ENCODE assay signal across 1 cellular context in genomic region chr10:132334883-132335188, GRCh38.
TF ChIP-seq lines count a peak whose summit lies in the region.

No MANE protein-coding gene starts in this region.

TF ChIP-seq in HEK293, 187 proteins besides CTCF, POLR2A, EP300 and RAD21 (continued from another document and continues in another):
- TF ChIP-seq TSHZ1 (tag by site-specific recombination; IDR thresholded peaks at IDR 0.05; ENCODE audit: borderline replicate concordance) (no peak), ZNF488 (tag by site-specific recombination; IDR thresholded peaks at IDR 0.05) (no peak), ZNF501 (tag by site-specific recombination; IDR thresholded peaks at IDR 0.05) (0 out of 2 replicates have a peak, but pooled peaks have one; percentile 58), ZNF354C (tag by site-specific recombination; IDR thresholded peaks at IDR 0.05; ENCODE audit: borderline replicate concordance, low read depth) (no peak), ZNF274 (IDR thresholded peaks at IDR 0.05; ENCODE audit: low read length) (no peak), ZNF274 (tag by site-specific recombination; IDR thresholded peaks at IDR 0.05; ENCODE audit: borderline replicate concordance) (no peak), ZNF24 (tag by site-specific recombination; IDR thresholded peaks at IDR 0.05) (no peak), ZBTB8A (tag by site-specific recombination; IDR thresholded peaks at IDR 0.05) (peak; percentile 39; the same call in 1 of the 2 replicates), ZNF660 (tag by site-specific recombination; IDR thresholded peaks at IDR 0.05) (no peak), SP7 (tag by site-specific recombination; IDR thresholded peaks at IDR 0.05) (peak; percentile 15; the same call in 1 of the 2 replicates), ZNF624 (tag by site-specific recombination; IDR thresholded peaks at IDR 0.05) (no peak), ZNF302 (tag by site-specific recombination; IDR thresholded peaks at IDR 0.05; ENCODE audit: low read depth) (no peak), ZNF133 (tag by site-specific recombination; IDR thresholded peaks at IDR 0.05) (no peak), ZNF777 (tag by site-specific recombination; IDR thresholded peaks at IDR 0.05; ENCODE audit: borderline replicate concordance) (no peak), ZNF621 (tag by site-specific recombination; IDR thresholded peaks at IDR 0.05) (no peak), ZNF768 (tag by site-specific recombination; IDR thresholded peaks at IDR 0.05) (no peak), ZNF623 (tag by site-specific recombination; IDR thresholded peaks at IDR 0.05) (no peak), ZNF37A (tag by site-specific recombination; IDR thresholded peaks at IDR 0.05) (no peak), ZSCAN18 (tag by site-specific recombination; IDR thresholded peaks at IDR 0.05) (no peak), ZNF530 (tag by site-specific recombination; IDR thresholded peaks at IDR 0.05; ENCODE audit: low read depth) (no peak), ZNF658 (tag by site-specific recombination; IDR thresholded peaks at IDR 0.05) (no peak), ZNF280C (tag by site-specific recombination; IDR thresholded peaks at IDR 0.05) (no peak), ZNF169 (tag by site-specific recombination; IDR thresholded peaks at IDR 0.05) (no peak), KLF7 (tag by site-specific recombination; IDR thresholded peaks at IDR 0.05; ENCODE audit: borderline replicate concordance) (no peak), ZNF114 (tag by site-specific recombination; IDR thresholded peaks at IDR 0.05) (no peak), ZNF473 (tag by site-specific recombination; IDR thresholded peaks at IDR 0.05) (no peak), YY2 (tag by site-specific recombination; IDR thresholded peaks at IDR 0.05) (no peak), REPIN1 (tag by site-specific recombination; IDR thresholded peaks at IDR 0.05; ENCODE audit: low read depth) (no peak), SCRT2 (tag by site-specific recombination; IDR thresholded peaks at IDR 0.05) (no peak), BCL11A (tag by site-specific recombination; IDR thresholded peaks at IDR 0.05; ENCODE audit: low read depth) (no peak), ZNF704 (tag by site-specific recombination; IDR thresholded peaks at IDR 0.05) (no peak), ZNF449 (tag by site-specific recombination; IDR thresholded peaks at IDR 0.05) (no peak), ZNF26 (tag by site-specific recombination; IDR thresholded peaks at IDR 0.05) (no peak), ZNF335 (tag by site-specific recombination; conservative IDR thresholded peaks at IDR 0.05) (peak; percentile 57), GLIS1 (tag by site-specific recombination; IDR thresholded peaks at IDR 0.05) (no peak), ZNF423 (tag by site-specific recombination; IDR thresholded peaks at IDR 0.05) (peak; percentile 83), ZNF292 (tag by site-specific recombination; IDR thresholded peaks at IDR 0.05; ENCODE audit: borderline replicate concordance, low read depth) (no peak), WT1 (tag by site-specific recombination; IDR thresholded peaks at IDR 0.05) (no peak), PRDM6 (tag by site-specific recombination; IDR thresholded peaks at IDR 0.05) (no peak), KLF9 (tag by site-specific recombination; IDR thresholded peaks at IDR 0.05; ENCODE audit: low read depth) (no peak), ZNF580 (tag by site-specific recombination; IDR thresholded peaks at IDR 0.05) (no peak), ZNF596 (tag by site-specific recombination; IDR thresholded peaks at IDR 0.05) (no peak), ZNF214 (tag by site-specific recombination; IDR thresholded peaks at IDR 0.05; ENCODE audit: borderline replicate concordance) (no peak), HOXC10 (CRISPR knock-in tag; IDR thresholded peaks at IDR 0.05) (no peak), KLF16 (tag by site-specific recombination; IDR thresholded peaks at IDR 0.05) (no peak), ZNF155 (tag by site-specific recombination; IDR thresholded peaks at IDR 0.05) (no peak), ZNF174 (tag by site-specific recombination; IDR thresholded peaks at IDR 0.05) (no peak), ZNF280D (tag by site-specific recombination; IDR thresholded peaks at IDR 0.05) (no peak), SP2 (tag by site-specific recombination; IDR thresholded peaks at IDR 0.05) (no peak), ZNF112 (tag by site-specific recombination; IDR thresholded peaks at IDR 0.05) (no peak), ZNF837 (tag by site-specific recombination; IDR thresholded peaks at IDR 0.05) (no peak), ZNF558 (tag by site-specific recombination; IDR thresholded peaks at IDR 0.05) (no peak), ZNF121 (tag by site-specific recombination; IDR thresholded peaks at IDR 0.05) (no peak)
